Comparison of ENCODE assay signal across 31 cellular contexts in the genomic region with DNA sequence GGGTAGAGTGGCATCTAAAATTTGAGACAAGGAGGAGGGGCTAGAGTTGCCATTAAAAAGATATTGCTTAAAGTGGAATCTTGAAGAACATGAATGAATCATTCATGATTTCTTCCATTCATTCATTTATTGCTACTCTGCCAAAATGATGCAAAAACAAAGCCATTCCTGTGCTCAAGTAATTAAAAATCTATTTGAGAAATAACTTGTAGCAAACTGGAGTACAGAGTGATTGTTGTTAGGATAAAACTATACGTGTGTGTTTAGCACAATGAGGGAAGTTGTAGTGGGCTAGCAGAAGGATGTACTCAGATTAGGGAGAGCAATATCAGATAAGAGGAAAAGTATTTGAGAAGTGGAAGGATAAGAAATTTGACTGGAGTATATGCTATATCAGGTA. TPM values are rescaled to one million over a fixed set of nuclear protein-coding genes. Genes with fewer than 3 reads are reported as not detected.
"Had no signal": no experiment of that assay in that cellular context is flagged by ENCODE, and none has a peak within 500 bp of the region (broad histone marks: within the 10 kb centered on the region; RNA-seq: fewer than 3 reads in every experiment).

No MANE protein-coding gene starts in this region.

- H3K36me3 ChIP-seq: neural progenitor cell, pancreas, right lobe of liver, sigmoid colon, stomach, suprapubic skin, tibial artery, transverse colon, upper lobe of right lung, uterus had no signal

- H3K4me3 Mint-ChIP-seq: naive B cell; naive thymus-derived CD8-positive, alpha-beta T cell; natural killer cell treated with Interleukin-12 subunit alpha and Interleukin-12 subunit beta and Interleukin-15 and Interleukin-18, amount 100 ng/mL, for 72 hours; nephron progenitor cell; neural progenitor cell; stimulated activated effector memory CD8-positive, alpha-beta T cell treated with anti-CD3 and anti-CD28 coated beads, Interleukin-12 subunit alpha, Interleukin-12 subunit beta, amount 100 ng/mL, for 72 hours; stimulated activated naive B cell treated with anti-CD40 and anti-IgM and Interleukin-4, amounts not matched to agents 10 μg/mL and 1 μg/mL and 100 μg/mL, for 72 hours; stimulated activated naive CD8-positive, alpha-beta T cell treated with anti-CD3 and anti-CD28 coated beads, Interleukin-15, Interleukin-2, amounts not matched to agents 100 ng/mL and 50 ng/mL, for 24 hours; type B pancreatic cell had no signal

- H3K9me3 Mint-ChIP-seq: naive thymus-derived CD8-positive, alpha-beta T cell; nephron progenitor cell; neural progenitor cell; stimulated activated effector memory CD8-positive, alpha-beta T cell treated with anti-CD3 and anti-CD28 coated beads, Interleukin-12 subunit alpha, Interleukin-12 subunit beta, amount 100 ng/mL, for 72 hours; stimulated activated naive B cell treated with anti-CD40 and anti-IgM and Interleukin-4, amounts not matched to agents 10 μg/mL and 1 μg/mL and 100 μg/mL, for 72 hours; stimulated activated naive CD8-positive, alpha-beta T cell treated with anti-CD3 and anti-CD28 coated beads, Interleukin-15, Interleukin-2, amounts not matched to agents 100 ng/mL and 50 ng/mL, for 24 hours; type B pancreatic cell had no signal

- H3K27ac Mint-ChIP-seq: naive B cell; naive thymus-derived CD8-positive, alpha-beta T cell; natural killer cell treated with Interleukin-12 subunit alpha and Interleukin-12 subunit beta and Interleukin-15 and Interleukin-18, amount 100 ng/mL, for 72 hours; nephron progenitor cell; neural progenitor cell; progenitor cell of endocrine pancreas; stimulated activated effector memory CD8-positive, alpha-beta T cell treated with anti-CD3 and anti-CD28 coated beads, Interleukin-12 subunit alpha, Interleukin-12 subunit beta, amount 100 ng/mL, for 72 hours; stimulated activated naive B cell treated with anti-CD40 and anti-IgM and Interleukin-4, amounts not matched to agents 10 μg/mL and 1 μg/mL and 100 μg/mL, for 72 hours; stimulated activated naive CD8-positive, alpha-beta T cell treated with anti-CD3 and anti-CD28 coated beads, Interleukin-15, Interleukin-2, amounts not matched to agents 100 ng/mL and 50 ng/mL, for 24 hours; type B pancreatic cell had no signal

- H3K4me3 ChIP-seq: neural progenitor cell, pancreas, psoas muscle, right lobe of liver, sigmoid colon, stomach, suprapubic skin, testis, tibial artery, transverse colon, upper lobe of right lung, uterus had no signal

- H3K9me3 ChIP-seq: pancreas, psoas muscle, right lobe of liver, sigmoid colon, stomach, suprapubic skin, testis, tibial artery, transverse colon, upper lobe of right lung, uterus had no signal

- H3K27me3 Mint-ChIP-seq: progenitor cell of endocrine pancreas; stimulated activated naive B cell treated with anti-CD40 and anti-IgM and Interleukin-4, amounts not matched to agents 10 μg/mL and 1 μg/mL and 100 μg/mL, for 72 hours; type B pancreatic cell had no signal

- H3K4me1 ChIP-seq: neural progenitor cell, psoas muscle, stomach, testis, tibial artery, transverse colon, uterus had no signal

- FAIRE-seq: pancreas, small intestine had no signal

- H3K4me1 Mint-ChIP-seq: naive B cell; nephron progenitor cell; neural progenitor cell; stimulated activated naive B cell treated with anti-CD40 and anti-IgM and Interleukin-4, amounts not matched to agents 10 μg/mL and 1 μg/mL and 100 μg/mL, for 72 hours had no signal

- ATAC-seq: naive thymus-derived CD8-positive, alpha-beta T cell; natural killer cell treated with Interleukin-12 subunit alpha and Interleukin-12 subunit beta and Interleukin-15 and Interleukin-18, amount 100 ng/mL, for 72 hours; pancreas; psoas muscle; right cardiac atrium; right lobe of liver; stimulated activated effector memory CD8-positive, alpha-beta T cell treated with anti-CD3 and anti-CD28 coated beads, Interleukin-12 subunit alpha, Interleukin-12 subunit beta, amount 100 ng/mL, for 72 hours; stimulated activated naive B cell treated with anti-CD40 and anti-IgM and Interleukin-4, amounts not matched to agents 10 μg/mL and 1 μg/mL and 100 μg/mL, for 72 hours; upper lobe of right lung had no signal

- H3K36me3 Mint-ChIP-seq: naive B cell; naive thymus-derived CD8-positive, alpha-beta T cell; natural killer cell treated with Interleukin-12 subunit alpha and Interleukin-12 subunit beta and Interleukin-15 and Interleukin-18, amount 100 ng/mL, for 72 hours; neural progenitor cell; stimulated activated effector memory CD8-positive, alpha-beta T cell treated with anti-CD3 and anti-CD28 coated beads, Interleukin-12 subunit alpha, Interleukin-12 subunit beta, amount 100 ng/mL, for 72 hours; stimulated activated naive B cell treated with anti-CD40 and anti-IgM and Interleukin-4, amounts not matched to agents 10 μg/mL and 1 μg/mL and 100 μg/mL, for 72 hours; type B pancreatic cell had no signal

- H3K27me3 ChIP-seq: neural progenitor cell, pancreas, right lobe of liver, sigmoid colon, stomach, suprapubic skin, testis, tibial artery, transverse colon, upper lobe of right lung, uterus had no signal

- DNase-seq: naive B cell; naive thymus-derived CD8-positive, alpha-beta T cell; nephron progenitor cell; occipital lobe; pancreas; posterior cingulate gyrus; psoas muscle; right cardiac atrium; right lobe of liver; sigmoid colon; small intestine; stimulated activated CD4-positive, alpha-beta T cell treated with anti-CD3 and anti-CD28 coated beads, Interleukin-15, amount 100 ng/mL, for 24 hours; stimulated activated CD4-positive, alpha-beta T cell treated with anti-CD3 and anti-CD28 coated beads, Interleukin-2, amount 100 ng/mL, for 24 hours; stimulated activated CD4-positive, alpha-beta T cell treated with anti-CD3 and anti-CD28 coated beads, Interleukin-2, amount 100 ng/mL, for 48 hours; stimulated activated CD4-positive, alpha-beta T cell treated with anti-CD3 and anti-CD28 coated beads, Interleukin-4, amount 100 ng/mL, for 24 hours; stimulated activated naive B cell treated with anti-CD40 and anti-IgM and Interleukin-4, amounts not matched to agents 10 μg/mL and 1 μg/mL and 100 μg/mL, for 72 hours; stimulated activated naive CD4-positive, alpha-beta T cell treated with Interleukin-2 at 50 U/mL for 16 hours; stomach; testis; tibial artery; transverse colon; upper lobe of right lung; uterus had no signal

RNA-seq across cellular contexts. Expression of gene CLDN1, which starts 11.7 kb away (rescaled TPM):
- total RNA-seq: naive thymus-derived CD8-positive, alpha-beta T cell; natural killer cell treated with Interleukin-12 subunit alpha and Interleukin-12 subunit beta and Interleukin-15 and Interleukin-18, amount 100 ng/mL, for 72 hours had no signal
- polyA plus RNA-seq: naive thymus-derived CD8-positive, alpha-beta T cell had no signal

RNA-seq across cellular contexts. Expression of gene CLDN16, which starts 54.0 kb away (rescaled TPM):
- total RNA-seq: naive thymus-derived CD8-positive, alpha-beta T cell; natural killer cell treated with Interleukin-12 subunit alpha and Interleukin-12 subunit beta and Interleukin-15 and Interleukin-18, amount 100 ng/mL, for 72 hours; osteocyte; psoas muscle; right cardiac atrium; sigmoid colon; transverse colon had no signal
- polyA plus RNA-seq: naive thymus-derived CD8-positive, alpha-beta T cell; psoas muscle; small intestine had no signal
